1 cellular context compared by ENCODE assay signal in genomic region chr16:67482260-67482924, GRCh38.
TF ChIP-seq lines count a peak whose summit lies in the region.

No MANE protein-coding gene starts in this region.

TF ChIP-seq in GM12878, 131 proteins besides CTCF, POLR2A, EP300 and RAD21:
- TF ChIP-seq MLLT1 (IDR thresholded peaks at IDR 0.05), result peak; percentile 62; the same call in 1 of the 2 replicates
- TF ChIP-seq YY1 (IDR thresholded peaks at IDR 0.05; ENCODE audit: low read depth, low read length), result no peak
